8 cellular contexts compared by ENCODE assay signal in the genomic region with DNA sequence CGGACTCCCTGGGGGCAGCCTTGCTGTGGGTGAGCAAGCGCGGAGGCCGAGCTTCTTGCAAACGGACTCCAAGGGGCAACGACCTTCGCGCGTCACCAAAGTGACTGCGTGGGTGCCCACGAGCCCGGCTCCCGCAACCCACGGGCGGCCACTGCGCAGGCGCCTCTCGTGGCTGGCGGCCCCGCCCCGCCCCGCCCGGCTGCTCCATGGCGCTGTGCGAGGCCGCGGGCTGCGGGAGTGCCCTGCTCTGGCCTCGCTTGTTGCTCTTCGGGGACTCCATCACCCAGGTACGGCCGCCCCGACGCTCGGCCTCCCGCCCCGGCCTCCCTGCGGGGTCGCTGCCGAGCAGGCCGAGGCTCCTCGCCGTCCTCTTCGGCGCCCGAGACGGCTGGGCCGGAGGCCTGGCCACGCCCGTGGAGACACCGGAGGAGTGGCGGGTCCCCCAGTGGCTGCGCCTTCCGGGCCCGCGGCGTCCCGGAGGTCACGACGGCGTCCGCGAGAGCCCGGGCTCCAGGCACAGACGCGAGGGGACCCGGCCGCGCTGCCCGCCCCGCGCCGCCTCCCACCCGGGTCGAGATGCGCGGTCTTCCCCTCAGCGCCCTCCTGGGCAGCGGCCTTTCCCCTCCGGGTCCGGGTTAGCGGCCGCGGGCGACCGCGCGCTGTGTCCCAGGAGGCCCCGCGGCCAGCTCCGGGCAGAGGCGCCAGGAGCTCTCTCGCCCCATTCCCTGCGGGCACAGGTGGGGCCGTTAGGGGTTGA. TPM values are rescaled to one million over a fixed set of nuclear protein-coding genes. Genes with fewer than 3 reads are reported as not detected.
A peak's percentile ranks its signal among the peaks of the same experiment; 100 is the strongest.
DNase-seq lines count a peak whose midpoint lies in the region; ATAC-seq and TF ChIP-seq lines count a peak whose summit lies in the region.

A gene with protein sequence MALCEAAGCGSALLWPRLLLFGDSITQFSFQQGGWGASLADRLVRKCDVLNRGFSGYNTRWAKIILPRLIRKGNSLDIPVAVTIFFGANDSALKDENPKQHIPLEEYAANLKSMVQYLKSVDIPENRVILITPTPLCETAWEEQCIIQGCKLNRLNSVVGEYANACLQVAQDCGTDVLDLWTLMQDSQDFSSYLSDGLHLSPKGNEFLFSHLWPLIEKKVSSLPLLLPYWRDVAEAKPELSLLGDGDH (plus strand): TSS at position 191 of the 757 bp plus-strand sequence. CDS start 16 bp downstream, at position 207.

- peak within 1 kb of the TSS; percentile 79 for H3K4me3 ChIP-seq in fibroblast of mammary gland (ENCODE audit: control insufficient read depth, low read depth, low read length)

- H3K27ac Mint-ChIP-seq in natural killer cell treated with Interleukin-12 subunit alpha and Interleukin-12 subunit beta and Interleukin-15 and Interleukin-18, amount 100 ng/mL, for 72 hours, result peak within 1 kb of the TSS; percentile 63 to 70

- no peaks in the 10 kb centered on the region for H3K9me3 Mint-ChIP-seq in natural killer cell treated with Interleukin-12 subunit alpha and Interleukin-12 subunit beta and Interleukin-15 and Interleukin-18, amount 100 ng/mL, for 72 hours

- peaks cover 25 to 30% of the 10 kb centered on the region in 2 donors for H3K4me1 Mint-ChIP-seq in natural killer cell treated with Interleukin-12 subunit alpha and Interleukin-12 subunit beta and Interleukin-15 and Interleukin-18, amount 100 ng/mL, for 72 hours (ENCODE audit: low read depth in 2 of 2)

- ATAC-seq in GM18873 (IDR thresholded peaks at IDR 0.05; ENCODE audit: low FRiP score, unreplicated experiment) (peak; percentile 52), HG03108 (IDR thresholded peaks at IDR 0.05; ENCODE audit: unreplicated experiment) (peak; percentile 73)
- peak; percentile 92 for ATAC-seq in natural killer cell treated with Interleukin-12 subunit alpha and Interleukin-12 subunit beta and Interleukin-15 and Interleukin-18, amount 100 ng/mL, for 72 hours
- peak; percentile 82 for ATAC-seq in stimulated activated naive CD8-positive, alpha-beta T cell treated with anti-CD3 and anti-CD28 coated beads, Interleukin-15, Interleukin-2, amounts not matched to agents 100 U/mL and 50 U/mL, for 24 hours

- TF ChIP-seq CTCF in fibroblast of mammary gland (conservative IDR thresholded peaks at IDR 0.05; ENCODE audit: control insufficient read depth, insufficient read depth, low read depth, low read length), result no peak

- peak within 1 kb of the TSS; percentile 74 for H3K4me3 Mint-ChIP-seq in natural killer cell treated with Interleukin-12 subunit alpha and Interleukin-12 subunit beta and Interleukin-15 and Interleukin-18, amount 100 ng/mL, for 72 hours

- peak; percentile 15 to 32 for DNase-seq in AML-193 (lab: John Stamatoyannopoulos, UW)
- DNase-seq in OCI-M1 (lab: John Stamatoyannopoulos, UW), result peak; percentile 74
- peak; percentile 51 to 68 for DNase-seq in activated T-helper 1 cell treated with anti-CD3 and anti-CD28 coated beads, Interleukin-2, amount 50 U/mL, for 16 hours (ENCODE audit: low read depth in 1 of 2, low spot score in 1 of 2)
- DNase-seq in fibroblast of mammary gland (ENCODE audit: low read depth), result peak; percentile 25
- peak; percentile 81 for DNase-seq in natural killer cell treated with Interleukin-12 subunit alpha and Interleukin-12 subunit beta and Interleukin-15 and Interleukin-18, amount 100 ng/mL, for 72 hours (ENCODE audit: low spot score)
- DNase-seq in stimulated activated naive CD8-positive, alpha-beta T cell treated with anti-CD3 and anti-CD28 coated beads, Interleukin-15, Interleukin-2, amounts not matched to agents 100 U/mL and 50 U/mL, for 24 hours, result peak; percentile 78

- no peaks in the 10 kb centered on the region for H3K27me3 Mint-ChIP-seq in natural killer cell treated with Interleukin-12 subunit alpha and Interleukin-12 subunit beta and Interleukin-15 and Interleukin-18, amount 100 ng/mL, for 72 hours

- H3K36me3 Mint-ChIP-seq in natural killer cell treated with Interleukin-12 subunit alpha and Interleukin-12 subunit beta and Interleukin-15 and Interleukin-18, amount 100 ng/mL, for 72 hours, result peaks cover 11% of the 10 kb centered on the region

RNA-seq across cellular contexts. Expression of the gene that starts here (rescaled TPM):
- 10 to 100 TPM; 46.1 to 47.2 TPM for total RNA-seq in natural killer cell treated with Interleukin-12 subunit alpha and Interleukin-12 subunit beta and Interleukin-15 and Interleukin-18, amount 100 ng/mL, for 72 hours

Comparison
In these comparisons a context has a peak if more than half of its experiments do, and no peak if none do; other contexts are left out.
1. Peak in every context shown above with its lines: DNase-seq, ATAC-seq and H3K4me3 ChIP-seq.
2. DNase-seq: peak in every context shown above with its lines; median percentile 81 in natural killer cell treated with Interleukin-12 subunit alpha and Interleukin-12 subunit beta and Interleukin-15 and Interleukin-18, amount 100 ng/mL, for 72 hours; 78 in stimulated activated naive CD8-positive, alpha-beta T cell treated with anti-CD3 and anti-CD28 coated beads, Interleukin-15, Interleukin-2, amounts not matched to agents 100 U/mL and 50 U/mL, for 24 hours; 74 in OCI-M1; 60 in activated T-helper 1 cell treated with anti-CD3 and anti-CD28 coated beads, Interleukin-2, amount 50 U/mL, for 16 hours; 25 in fibroblast of mammary gland; 24 in AML-193.